In the genomic region with DNA sequence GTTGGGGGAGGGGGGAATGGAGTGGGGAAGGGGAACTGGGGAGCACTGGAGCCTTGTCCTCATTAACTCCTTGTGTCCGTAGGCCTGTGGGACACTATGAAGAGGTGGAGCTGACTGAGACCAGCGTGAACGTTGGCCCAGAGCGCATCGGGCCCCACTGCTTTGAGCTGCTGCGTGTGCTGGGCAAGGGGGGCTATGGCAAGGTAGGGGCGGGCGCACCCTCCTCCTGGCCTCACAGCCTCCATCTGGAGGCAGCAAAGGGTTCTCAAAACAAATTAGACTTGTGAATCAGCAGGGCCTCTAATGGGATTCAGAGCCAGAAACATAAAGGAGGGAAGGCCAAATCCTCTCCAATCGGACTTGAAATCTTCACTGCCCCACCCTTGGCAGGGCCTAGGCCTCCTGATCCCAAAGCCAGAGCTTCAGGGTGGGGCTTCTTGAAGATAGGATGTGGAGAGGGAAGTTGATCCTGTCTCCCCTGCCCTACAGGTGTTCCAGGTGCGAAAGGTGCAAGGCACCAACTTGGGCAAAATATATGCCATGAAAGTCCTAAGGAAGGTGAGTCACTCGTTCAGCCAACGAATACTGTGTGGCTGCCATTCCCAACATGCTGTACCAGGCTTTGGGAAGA, we compare ENCODE assay signal across 9 cellular contexts. TPM values are rescaled to one million over a fixed set of nuclear protein-coding genes. Genes with fewer than 3 reads are reported as not detected.
A peak's percentile ranks its signal among the peaks of the same experiment; 100 is the strongest.
DNase-seq lines count a peak whose midpoint lies in the region; ATAC-seq, FAIRE-seq and TF ChIP-seq lines count a peak whose summit lies in the region.
"Had no signal": no experiment of that assay in that cellular context is flagged by ENCODE, and none has a peak within 500 bp of the region (broad histone marks: within the 10 kb centered on the region; RNA-seq: fewer than 3 reads in every experiment).

No MANE protein-coding gene starts in this region.

- H3K36me3 Mint-ChIP-seq in activated T-cell treated with anti-CD3 and anti-CD28 coated beads, Interleukin-2, amount 50 U/mL, for 72 hours (ENCODE audit: insufficient read depth in 2 of 2), result peaks cover 0 to 7% of the 10 kb centered on the region in 2 donors

- TF ChIP-seq POLR2A in K562 (conservative IDR thresholded peaks at IDR 0.05) (no peak), tibial nerve (IDR thresholded peaks at IDR 0.05) (no peak)

- no peaks in the 10 kb centered on the region for H3K27me3 Mint-ChIP-seq in activated T-cell treated with anti-CD3 and anti-CD28 coated beads, Interleukin-2, amount 50 U/mL, for 72 hours (ENCODE audit: low read depth)

- peaks cover 49% of the 10 kb centered on the region; the same call in 2 of the 3 replicates for H3K36me3 ChIP-seq in K562 (ENCODE audit: control insufficient read depth, insufficient read depth, low read length)
- peaks cover 40% of the 10 kb centered on the region for H3K36me3 ChIP-seq in lower lobe of right lung
- peaks cover 0 to 46% (median 19%) of the 10 kb centered on the region in 3 donors for H3K36me3 ChIP-seq in tibial nerve

- TSS peak; percentile 62 for BruUV-seq in K562 (replicated peaks; lab: Mats Ljungman, UMichigan)

- no peaks in the 10 kb centered on the region for H3K9me3 Mint-ChIP-seq in activated T-cell treated with anti-CD3 and anti-CD28 coated beads, Interleukin-2, amount 50 U/mL, for 72 hours

- intact Hi-C loops in K562 (cut with micrococcal nuclease) (loop anchor here (5.0 kb wide), 1 partner anchor 78 kb away; a partner anchor contains a TSS), lower lobe of right lung (cut with DNase I) (no loop called here)

- DNase-seq in activated T-cell treated with anti-CD3 and anti-CD28 coated beads, Interleukin-2, amount 50 U/mL, for 72 hours, result peak in 1 of 2 donors; percentile 8
- DNase-seq in activated T-cell treated with anti-CD3 and anti-CD28 coated beads, Interleukin-2, amount 50 U/mL, for 48 hours, result no peak
- DNase-seq in K562 (ENCODE audit: extremely low read depth in 1 of 4, low spot score in 3 of 4), result peak in 2 of 4 experiments; percentile 40 to 42
- DNase-seq in lower lobe of right lung, result no peak
- DNase-seq in tibial nerve (ENCODE audit: low spot score in 2 of 2), result no peak
- no peak for DNase-seq in D721Med (ENCODE audit: insufficient read length, low spot score)
- DNase-seq: NCI-H345 had no signal

- H3K79me2 ChIP-seq in K562 (ENCODE audit: control insufficient read depth, insufficient read depth, low read length), result peaks cover 25% of the 10 kb centered on the region

- no peak for TF ChIP-seq RAD21 in K562 (CRISPR knock-in tag; conservative IDR thresholded peaks at IDR 0.05 in 1 of 2, IDR thresholded peaks at IDR 0.05 in 1 of 2)

- H3K27ac ChIP-seq in K562 (ENCODE audit: extremely low read depth, low read depth, low read length) (peak overlapping the region; percentile 78), lower lobe of right lung (peak overlapping the region; percentile 87), tibial nerve (peak overlapping the region; percentile 83 to 98 (median 93))

- TF ChIP-seq EP300 in K562 (IDR thresholded peaks at IDR 0.05; ENCODE audit: low read length) (no peak), tibial nerve (IDR thresholded peaks at IDR 0.05) (no peak)

- no peak for ATAC-seq in activated T-cell treated with anti-CD3 and anti-CD28 coated beads, Interleukin-2, amount 50 U/mL, for 72 hours (replicated peaks in 1 of 2)
- ATAC-seq in K562 (peak; percentile 9; the same call in 1 of the 3 replicates), lower lobe of right lung (peak in 1 of 2 donors; percentile 1), GM18498 (IDR thresholded peaks at IDR 0.05; ENCODE audit: unreplicated experiment) (no peak), HG02981 (IDR thresholded peaks at IDR 0.05; ENCODE audit: unreplicated experiment) (no peak)

- POLR2A ChIA-PET in K562 (lab: Yijun Ruan, JAX), result interaction anchor here (0.6 to 3.6 kb wide), 4 partner anchors 9 to 65 kb away, joined by 3 to 21 read pairs (median 4); a partner anchor contains a TSS

- in situ Hi-C loops in K562 (cut with MboI), result no loop called here

- CTCF ChIA-PET in K562 (lab: Yijun Ruan, JAX; ENCODE audit: low intra/inter-chr PET ratio), result interaction anchor here (1.6 kb wide), 1 partner anchor 28 kb away, joined by 3 read pairs; no protein-coding TSS in a partner anchor

- no peak for TF ChIP-seq CTCF in K562 (IDR thresholded peaks at IDR 0.05 in 2 of 3, conservative IDR thresholded peaks at IDR 0.05 in 1 of 3; ENCODE audit: insufficient read depth in 2 of 3, low read depth in 1 of 3, low read length in 3 of 3)
- no peak for TF ChIP-seq CTCF in lower lobe of right lung (IDR thresholded peaks at IDR 0.05)
- TF ChIP-seq CTCF in tibial nerve (IDR thresholded peaks at IDR 0.05), result no peak
- TF ChIP-seq CTCF in D721Med (IDR thresholded peaks at IDR 0.05; ENCODE audit: insufficient read depth, missing control alignments), result no peak

- H3K27ac Mint-ChIP-seq in activated T-cell treated with anti-CD3 and anti-CD28 coated beads, Interleukin-2, amount 50 U/mL, for 72 hours, result peak overlapping the region; percentile 89

- H3K4me1 Mint-ChIP-seq in activated T-cell treated with anti-CD3 and anti-CD28 coated beads, Interleukin-2, amount 50 U/mL, for 72 hours (ENCODE audit: low read depth), result peaks cover 58% of the 10 kb centered on the region

- no peaks in the 10 kb centered on the region for H4K20me1 ChIP-seq in K562 (replicated peaks; ENCODE audit: control insufficient read depth, insufficient read depth, low read length)

- H3K9ac ChIP-seq in K562 (ENCODE audit: insufficient read depth in 1 of 2, low read depth in 2 of 2, low read length in 2 of 2), result peak overlapping the region; percentile 91 to 97

- H3K9me1 ChIP-seq in K562 (ENCODE audit: control insufficient read depth, insufficient read depth, low read length), result peaks cover 4% of the 10 kb centered on the region

- H2AFZ ChIP-seq in K562 (ENCODE audit: low read depth, low read length), result 0 out of 2 replicates have a peak overlapping the region, but pooled peaks have one; percentile 93

- H3K4me1 ChIP-seq in K562 (replicated peaks in 1 of 2; ENCODE audit: control insufficient read depth in 2 of 2, insufficient read depth in 2 of 2, low read length in 2 of 2) (peaks cover 9 to 43% of the 10 kb centered on the region in 2 experiments; a peak in 4 of 5 replicates), lower lobe of right lung (peaks cover 24% of the 10 kb centered on the region), tibial nerve (peaks cover 0 to 26% (median 10%) of the 10 kb centered on the region in 4 donors)

- H3K4me3 Mint-ChIP-seq in activated T-cell treated with anti-CD3 and anti-CD28 coated beads, Interleukin-2, amount 50 U/mL, for 72 hours, result peak overlapping the region; percentile 91 to 99

- FAIRE-seq in K562 (lab: Jason Lieb, UNC) (no peak), D721Med (lab: Jason Lieb, UNC) (no peak)

- H3K4me3 ChIP-seq in K562 (peak overlapping the region; percentile 83), lower lobe of right lung (peak overlapping the region; percentile 77), tibial nerve (peak overlapping the region; percentile 78 to 100 (median 87))

- H3K27me3 ChIP-seq in K562 (ENCODE audit: control insufficient read depth in 2 of 2, insufficient read depth in 2 of 2, low read length in 2 of 2), result no peaks in the 10 kb centered on the region
- no peaks in the 10 kb centered on the region for H3K27me3 ChIP-seq in lower lobe of right lung (ENCODE audit: low read depth)
- H3K27me3 ChIP-seq in tibial nerve, result no peaks in the 10 kb centered on the region

- no peaks in the 10 kb centered on the region for H3K9me3 ChIP-seq in K562 (replicated peaks; ENCODE audit: control insufficient read depth, insufficient read depth, low read depth, low read length)
- no peaks in the 10 kb centered on the region for H3K9me3 ChIP-seq in lower lobe of right lung
- H3K9me3 ChIP-seq in tibial nerve, result no peaks in the 10 kb centered on the region

- 19% methylated on average over 12 of the region's 12 CpGs for WGBS in K562 (ENCODE audit: insufficient coverage, low coverage, missing lambda C conversion rate)
- WGBS in tibial nerve, 2 donors, result 47 to 51% methylated on average over 11 to 12 of the region's 12 CpGs

- H3K4me2 ChIP-seq in K562 (ENCODE audit: insufficient read depth, low read length), result peak overlapping the region; percentile 93

RNA-seq across cellular contexts. Expression of a gene that starts 0.9 kb away (rescaled TPM):
- 10 to 100 TPM; 55.0 to 56.1 TPM for total RNA-seq in activated T-cell treated with anti-CD3 and anti-CD28 coated beads, Interleukin-2, amount 50 U/mL, for 72 hours
- total RNA-seq in K562 (2011; cell fraction: chromatin; rRNA removed; ENCODE audit: low replicate concordance), result 106 and 334 TPM in 2 replicates
- total RNA-seq in K562 (2011; cell fraction: nucleolus; rRNA removed), result 232 and 293 TPM in 2 replicates
- 151 and 161 TPM in 2 replicates for total RNA-seq in K562 (2011; cell fraction: nucleoplasm; rRNA removed)
- total RNA-seq in K562 (2014; rRNA removed), result 115 and 132 TPM in 2 replicates
- total RNA-seq in K562 (2014; rRNA removed; fragmentation: Illumina TruSeq; extraction: Trizol), result 23.8 and 33.6 TPM in 2 replicates
- total RNA-seq in K562 (2015; rRNA removed; fragmentation: Illumina TruSeq; extraction: Trizol), result 73.0 and 74.5 TPM in 2 replicates
- 98.8 and 101 TPM in 2 replicates for total RNA-seq in K562 (2021)
- 75.5 and 82.6 TPM in 2 replicates for polyA plus RNA-seq in K562 (2011; rRNA removed)
- polyA plus RNA-seq in K562 (2011; cell fraction: cytosol; rRNA removed), result 85.9 and 172 TPM in 2 replicates
- polyA plus RNA-seq in K562 (2011; cell fraction: nucleus; rRNA removed), result 259 and 345 TPM in 2 replicates
- polyA plus RNA-seq in K562 (2012), result 64.6 and 80.7 TPM in 2 replicates
- polyA plus RNA-seq in K562 (2014; fragmentation: Illumina TruSeq; extraction: Trizol), result 84.2 and 101 TPM in 2 replicates
- polyA plus RNA-seq in K562 (2014; fragmentation: Nextera tagmentation; extraction: Ambion mirVana), result 1 to 10 TPM in 1 of 2 experiments, under 1 TPM in 1; 0.42 to 3.1 TPM
- 122 and 132 TPM in 2 replicates for polyA plus RNA-seq in K562 (2014; rRNA removed)
- 44.1 and 67.9 TPM in 2 replicates for polyA minus RNA-seq in K562 (2011; rRNA and poly(A)+ RNA removed)
- 44.3 and 51.4 TPM in 2 replicates for polyA minus RNA-seq in K562 (2011; cell fraction: cytosol; rRNA and poly(A)+ RNA removed)
- polyA minus RNA-seq in K562 (2011; cell fraction: nucleus; rRNA and poly(A)+ RNA removed), result 68.7 and 72.5 TPM in 2 replicates
- total RNA-seq in lower lobe of right lung, result 42.1 TPM
- total RNA-seq in tibial nerve, result 10 to 100 TPM; 36.9 to 69.3 (median 47.1) TPM

RNA-seq across cellular contexts. Expression of a gene that starts 8.3 kb away (rescaled TPM):
- total RNA-seq in activated T-cell treated with anti-CD3 and anti-CD28 coated beads, Interleukin-2, amount 50 U/mL, for 72 hours, result 100 to 1,000 TPM in 1 of 2 donors, 10 to 100 TPM in 1; 94.5 to 119 TPM
- total RNA-seq in K562 (2011; cell fraction: chromatin; rRNA removed; ENCODE audit: low replicate concordance), result 2.2 and 10.5 TPM in 2 replicates
- 8.8 and 10.2 TPM in 2 replicates for total RNA-seq in K562 (2011; cell fraction: nucleolus; rRNA removed)
- total RNA-seq in K562 (2011; cell fraction: nucleoplasm; rRNA removed), result 1.9 and 2.4 TPM in 2 replicates
- total RNA-seq in K562 (2014; rRNA removed), result 0.45 and 1.9 TPM in 2 replicates
- not detected in 2 replicates for total RNA-seq in K562 (2014; rRNA removed; fragmentation: Illumina TruSeq; extraction: Trizol)
- 0.22 and 0.49 TPM in 2 replicates for total RNA-seq in K562 (2015; rRNA removed; fragmentation: Illumina TruSeq; extraction: Trizol)
- total RNA-seq in K562 (2021), result 1.1 and 1.5 TPM in 2 replicates
- 0.51 and 0.64 TPM in 2 replicates for polyA plus RNA-seq in K562 (2011; rRNA removed)
- polyA plus RNA-seq in K562 (2011; cell fraction: cytosol; rRNA removed), result 0.41 and 2.2 TPM in 2 replicates
- polyA plus RNA-seq in K562 (2011; cell fraction: nucleus; rRNA removed), result 10.9 and 26.0 TPM in 2 replicates
- 1.5 and 3.4 TPM in 2 replicates for polyA plus RNA-seq in K562 (2012)
- polyA plus RNA-seq in K562 (2014; fragmentation: Illumina TruSeq; extraction: Trizol), result not detected in 2 replicates
- not detected for polyA plus RNA-seq in K562 (2014; fragmentation: Nextera tagmentation; extraction: Ambion mirVana)
- polyA plus RNA-seq in K562 (2014; rRNA removed), result 0.85 and 2.0 TPM in 2 replicates
- 0.18 and 0.21 TPM in 2 replicates for polyA minus RNA-seq in K562 (2011; rRNA and poly(A)+ RNA removed)
- polyA minus RNA-seq in K562 (2011; cell fraction: cytosol; rRNA and poly(A)+ RNA removed), result not detected in 2 replicates
- 1.4 and 3.2 TPM in 2 replicates for polyA minus RNA-seq in K562 (2011; cell fraction: nucleus; rRNA and poly(A)+ RNA removed)
- total RNA-seq in lower lobe of right lung, result 15.7 TPM
- total RNA-seq in tibial nerve, result 10 to 100 TPM in 3 of 4 donors, 1 to 10 TPM in 1; 6.9 to 18.0 (median 12.8) TPM

RNA-seq across cellular contexts. Expression of a gene that starts 13.7 kb away (rescaled TPM):
- 1 to 10 TPM; 3.8 to 5.0 TPM for total RNA-seq in activated T-cell treated with anti-CD3 and anti-CD28 coated beads, Interleukin-2, amount 50 U/mL, for 72 hours
- total RNA-seq in K562 (2011; cell fraction: chromatin; rRNA removed; ENCODE audit: low replicate concordance), result 0.49 TPM in 1 of 2 replicates, not detected in the other
- 0.13 and 0.17 TPM in 2 replicates for total RNA-seq in K562 (2011; cell fraction: nucleolus; rRNA removed)
- total RNA-seq in K562 (2011; cell fraction: nucleoplasm; rRNA removed), result 0.15 TPM in 2 replicates
- total RNA-seq in K562 (2014; rRNA removed) (0.12 and 0.18 TPM in 2 replicates), K562 (2014; rRNA removed; fragmentation: Illumina TruSeq; extraction: Trizol) (not detected in 2 replicates), K562 (2015; rRNA removed; fragmentation: Illumina TruSeq; extraction: Trizol) (0.04 TPM in 1 of 2 replicates, not detected in the other), K562 (2021) (0.07 and 0.13 TPM in 2 replicates), lower lobe of right lung (0.71 TPM), tibial nerve (1 to 10 TPM; 1.8 to 5.9 (median 4.3) TPM)
- polyA plus RNA-seq in K562 (2011; rRNA removed) (0.04 and 0.06 TPM in 2 replicates), K562 (2014; fragmentation: Illumina TruSeq; extraction: Trizol) (0.06 and 0.07 TPM in 2 replicates), K562 (2014; fragmentation: Nextera tagmentation; extraction: Ambion mirVana) (under 1 TPM in 1 of 2 experiments, not detected in 1; 0.01 TPM), K562 (2014; rRNA removed) (0.03 and 0.07 TPM in 2 replicates)
- polyA plus RNA-seq in K562 (2011; cell fraction: cytosol; rRNA removed), result 0.03 and 0.15 TPM in 2 replicates
- polyA plus RNA-seq in K562 (2011; cell fraction: nucleus; rRNA removed), result 0.11 and 0.37 TPM in 2 replicates
- 0.17 and 0.24 TPM in 2 replicates for polyA plus RNA-seq in K562 (2012)
- polyA minus RNA-seq in K562 (2011; rRNA and poly(A)+ RNA removed), result 0.04 TPM in 1 of 2 replicates, not detected in the other
- polyA minus RNA-seq in K562 (2011; cell fraction: cytosol; rRNA and poly(A)+ RNA removed), result not detected in 2 replicates
- not detected in 2 replicates for polyA minus RNA-seq in K562 (2011; cell fraction: nucleus; rRNA and poly(A)+ RNA removed)

RNA-seq across cellular contexts. Expression of a gene that starts 14.1 kb away (rescaled TPM):
- 10 to 100 TPM; 58.2 to 91.9 TPM for total RNA-seq in activated T-cell treated with anti-CD3 and anti-CD28 coated beads, Interleukin-2, amount 50 U/mL, for 72 hours
- 31.2 and 107 TPM in 2 replicates for total RNA-seq in K562 (2011; cell fraction: chromatin; rRNA removed; ENCODE audit: low replicate concordance)
- 111 and 119 TPM in 2 replicates for total RNA-seq in K562 (2011; cell fraction: nucleolus; rRNA removed)
- 33.6 and 41.0 TPM in 2 replicates for total RNA-seq in K562 (2011; cell fraction: nucleoplasm; rRNA removed)
- total RNA-seq in K562 (2014; rRNA removed) (120 and 167 TPM in 2 replicates), K562 (2014; rRNA removed; fragmentation: Illumina TruSeq; extraction: Trizol) (5.2 and 14.6 TPM in 2 replicates), K562 (2015; rRNA removed; fragmentation: Illumina TruSeq; extraction: Trizol) (73.6 and 73.9 TPM in 2 replicates), K562 (2021) (98.1 and 107 TPM in 2 replicates), lower lobe of right lung (150 TPM), tibial nerve (10 to 100 TPM; 60.9 to 95.1 (median 77.1) TPM)
- polyA plus RNA-seq in K562 (2011; rRNA removed) (45.1 and 84.3 TPM in 2 replicates), K562 (2014; fragmentation: Illumina TruSeq; extraction: Trizol) (66.3 and 93.6 TPM in 2 replicates), K562 (2014; fragmentation: Nextera tagmentation; extraction: Ambion mirVana) (1 to 10 TPM in 1 of 2 experiments, under 1 TPM in 1; 0.23 to 1.0 TPM), K562 (2014; rRNA removed) (87.8 and 98.1 TPM in 2 replicates)
- polyA plus RNA-seq in K562 (2011; cell fraction: cytosol; rRNA removed), result 89.0 and 162 TPM in 2 replicates
- 134 and 224 TPM in 2 replicates for polyA plus RNA-seq in K562 (2011; cell fraction: nucleus; rRNA removed)
- polyA plus RNA-seq in K562 (2012), result 82.1 and 171 TPM in 2 replicates
- polyA minus RNA-seq in K562 (2011; rRNA and poly(A)+ RNA removed), result 26.3 and 36.5 TPM in 2 replicates
- polyA minus RNA-seq in K562 (2011; cell fraction: cytosol; rRNA and poly(A)+ RNA removed), result 64.5 and 70.8 TPM in 2 replicates
- 51.2 and 64.8 TPM in 2 replicates for polyA minus RNA-seq in K562 (2011; cell fraction: nucleus; rRNA and poly(A)+ RNA removed)

RNA-seq across cellular contexts. Expression of a gene that starts 23.4 kb away (rescaled TPM):
- total RNA-seq in activated T-cell treated with anti-CD3 and anti-CD28 coated beads, Interleukin-2, amount 50 U/mL, for 72 hours, result not detected
- not detected in 2 replicates for total RNA-seq in K562 (2011; cell fraction: chromatin; rRNA removed; ENCODE audit: low replicate concordance)
- total RNA-seq in K562 (2011; cell fraction: nucleolus; rRNA removed), result not detected in 2 replicates
- not detected in 2 replicates for total RNA-seq in K562 (2011; cell fraction: nucleoplasm; rRNA removed)
- total RNA-seq in K562 (2014; rRNA removed) (not detected in 2 replicates), K562 (2014; rRNA removed; fragmentation: Illumina TruSeq; extraction: Trizol) (not detected in 2 replicates), K562 (2015; rRNA removed; fragmentation: Illumina TruSeq; extraction: Trizol) (not detected in 2 replicates), K562 (2021) (not detected in 2 replicates), lower lobe of right lung (not detected), tibial nerve (not detected)
- polyA plus RNA-seq in K562 (2011; rRNA removed) (not detected in 2 replicates), K562 (2014; fragmentation: Illumina TruSeq; extraction: Trizol) (not detected in 2 replicates), K562 (2014; fragmentation: Nextera tagmentation; extraction: Ambion mirVana) (not detected), K562 (2014; rRNA removed) (not detected in 2 replicates)
- polyA plus RNA-seq in K562 (2011; cell fraction: cytosol; rRNA removed), result not detected in 2 replicates
- polyA plus RNA-seq in K562 (2011; cell fraction: nucleus; rRNA removed), result not detected in 2 replicates
- not detected in 2 replicates for polyA plus RNA-seq in K562 (2012)
- not detected in 2 replicates for polyA minus RNA-seq in K562 (2011; rRNA and poly(A)+ RNA removed)
- polyA minus RNA-seq in K562 (2011; cell fraction: cytosol; rRNA and poly(A)+ RNA removed), result not detected in 2 replicates
- not detected in 2 replicates for polyA minus RNA-seq in K562 (2011; cell fraction: nucleus; rRNA and poly(A)+ RNA removed)
